ENCODE assay signal across 24 cellular contexts in the genomic region with DNA sequence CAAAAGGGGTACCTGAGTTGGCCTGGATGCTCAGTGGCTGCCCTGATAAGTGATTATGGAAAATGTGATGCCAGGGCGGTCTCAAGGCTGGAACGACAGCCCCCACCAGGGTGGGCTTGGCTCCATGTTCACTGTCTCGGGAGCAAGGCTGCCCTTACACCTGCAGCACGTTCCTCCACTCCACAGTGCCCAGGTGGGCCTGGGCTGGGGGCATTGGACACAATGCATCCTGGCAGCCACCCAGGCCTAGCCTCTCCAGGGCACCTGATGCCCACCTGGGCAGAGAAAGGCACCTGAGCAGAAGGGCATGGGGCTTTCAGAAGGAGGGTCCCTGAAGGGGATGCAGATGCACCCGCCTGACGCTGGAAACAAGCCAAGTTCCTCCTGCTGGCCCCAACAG.
"Had no signal": no experiment of that assay in that cellular context is flagged by ENCODE, and none has a peak within 500 bp of the region (broad histone marks: within the 10 kb centered on the region; RNA-seq: fewer than 3 reads in every experiment).

No MANE protein-coding gene starts in this region.

- H3K4me2 ChIP-seq: smooth muscle cell had no signal

- H3K36me3 ChIP-seq: ovary, thoracic aorta, thyroid gland, tibial nerve, upper lobe of left lung, vagina had no signal

- H3K9me3 ChIP-seq: ovary, psoas muscle, thoracic aorta, thyroid gland, vagina had no signal

- H3K27me3 ChIP-seq: ovary, stomach, thyroid gland, tibial nerve, upper lobe of left lung, vagina had no signal

- H3K9ac ChIP-seq: parathyroid adenoma had no signal

- ATAC-seq: naive thymus-derived CD4-positive, alpha-beta T cell; natural killer cell; psoas muscle; right cardiac atrium; sciatic nerve; stimulated activated effector memory CD8-positive, alpha-beta T cell treated with anti-CD3 and anti-CD28 coated beads, Interleukin-12 subunit alpha, Interleukin-12 subunit beta, amount 100 ng/mL, for 72 hours; stimulated activated naive B cell treated with anti-CD40 and anti-IgM and Interleukin-4, amounts not matched to agents 10 μg/mL and 1 μg/mL and 100 μg/mL, for 72 hours had no signal

- H3K27ac ChIP-seq: ovary, parathyroid adenoma, psoas muscle, skin epidermis, stomach, thoracic aorta, thyroid gland, tibial nerve, upper lobe of left lung, vagina had no signal

- H3K4me1 ChIP-seq: parathyroid adenoma, psoas muscle, stomach, thyroid gland, tibial nerve, upper lobe of left lung, vagina had no signal

- H2AFZ ChIP-seq: parathyroid adenoma had no signal

- H3K4me3 ChIP-seq: ovary, psoas muscle, skin epidermis, smooth muscle cell, stomach, thoracic aorta, thyroid gland, tibial nerve, upper lobe of left lung, vagina had no signal

- DNase-seq: naive thymus-derived CD4-positive, alpha-beta T cell; natural killer cell; occipital lobe; ovary; psoas muscle; right cardiac atrium; stimulated activated CD4-positive, alpha-beta T cell treated with anti-CD3 and anti-CD28 coated beads, Interleukin-15, amount 100 ng/mL, for 24 hours; stimulated activated CD4-positive, alpha-beta T cell treated with anti-CD3 and anti-CD28 coated beads, Interleukin-2, amount 100 ng/mL, for 24 hours; stimulated activated CD4-positive, alpha-beta T cell treated with anti-CD3 and anti-CD28 coated beads, Interleukin-2, amount 100 ng/mL, for 48 hours; stimulated activated CD4-positive, alpha-beta T cell treated with anti-CD3 and anti-CD28 coated beads, Interleukin-4, amount 100 ng/mL, for 24 hours; stimulated activated naive B cell treated with anti-CD40 and anti-IgM and Interleukin-4, amounts not matched to agents 10 μg/mL and 1 μg/mL and 100 μg/mL, for 72 hours; stimulated activated naive CD4-positive, alpha-beta T cell treated with Interleukin-2 at 50 U/mL for 16 hours; stomach; thyroid gland; trophoblast cell; upper lobe of left lung had no signal
